1 cellular context compared by ENCODE assay signal in genomic region chr6:109308018-109308492, GRCh38.
A peak's percentile ranks its signal among the peaks of the same experiment; 100 is the strongest.
TF ChIP-seq lines count a peak whose summit lies in the region.

No MANE protein-coding gene starts in this region.

TF ChIP-seq in K562, 482 proteins besides CTCF, POLR2A, EP300 and RAD21 (continued from another document and continues in another):
- TF ChIP-seq ZFP91 (CRISPR knock-in tag; IDR thresholded peaks at IDR 0.05): no peak
- TF ChIP-seq IFI16 (CRISPR knock-in tag; IDR thresholded peaks at IDR 0.05): no peak
- TF ChIP-seq FOXA1 (IDR thresholded peaks at IDR 0.05; ENCODE audit: borderline replicate concordance): no peak
- peak; percentile 28; the same call in 1 of the 2 replicates for TF ChIP-seq SMARCC2 (IDR thresholded peaks at IDR 0.05; ENCODE audit: low read depth)
- TF ChIP-seq ZNF124 (CRISPR knock-in tag; IDR thresholded peaks at IDR 0.05): no peak
- TF ChIP-seq, protein P1, sequence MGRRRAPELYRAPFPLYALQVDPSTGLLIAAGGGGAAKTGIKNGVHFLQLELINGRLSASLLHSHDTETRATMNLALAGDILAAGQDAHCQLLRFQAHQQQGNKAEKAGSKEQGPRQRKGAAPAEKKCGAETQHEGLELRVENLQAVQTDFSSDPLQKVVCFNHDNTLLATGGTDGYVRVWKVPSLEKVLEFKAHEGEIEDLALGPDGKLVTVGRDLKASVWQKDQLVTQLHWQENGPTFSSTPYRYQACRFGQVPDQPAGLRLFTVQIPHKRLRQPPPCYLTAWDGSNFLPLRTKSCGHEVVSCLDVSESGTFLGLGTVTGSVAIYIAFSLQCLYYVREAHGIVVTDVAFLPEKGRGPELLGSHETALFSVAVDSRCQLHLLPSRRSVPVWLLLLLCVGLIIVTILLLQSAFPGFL (CRISPR knock-in tag; IDR thresholded peaks at IDR 0.05): no peak
- no peak for TF ChIP-seq ZNF696 (CRISPR knock-in tag; conservative IDR thresholded peaks at IDR 0.05)
- TF ChIP-seq ZNF282 (CRISPR knock-in tag; IDR thresholded peaks at IDR 0.05): no peak
- TF ChIP-seq HMGXB4 (CRISPR knock-in tag; IDR thresholded peaks at IDR 0.05): no peak
- no peak for TF ChIP-seq STAT5B (CRISPR knock-in tag; IDR thresholded peaks at IDR 0.05)
- TF ChIP-seq PTBP1 (IDR thresholded peaks at IDR 0.05; ENCODE audit: low read depth, low read length): no peak
- TF ChIP-seq ZNF24 (IDR thresholded peaks at IDR 0.05): no peak
- TF ChIP-seq NFE2L1 (tag; IDR thresholded peaks at IDR 0.05; ENCODE audit: borderline replicate concordance, low read depth): peak; percentile 30; the same call in 1 of the 2 replicates
- no peak for TF ChIP-seq ZC3H8 (IDR thresholded peaks at IDR 0.05)
- no peak for TF ChIP-seq XRCC3 (IDR thresholded peaks at IDR 0.05)
- TF ChIP-seq HDAC6 (IDR thresholded peaks at IDR 0.05; ENCODE audit: low read depth, low read length): no peak
- TF ChIP-seq RREB1 (CRISPR knock-in tag; IDR thresholded peaks at IDR 0.05): peak; percentile 93; the same call in 1 of the 2 replicates
- TF ChIP-seq SAFB (IDR thresholded peaks at IDR 0.05; ENCODE audit: borderline replicate concordance, low read depth, low read length): no peak
- TF ChIP-seq TEAD2 (tag; IDR thresholded peaks at IDR 0.05): peak; percentile 73; the same call in 1 of the 2 replicates
- TF ChIP-seq ATF7 (IDR thresholded peaks at IDR 0.05): peak; percentile 60; the same call in 1 of the 2 replicates
- no peak for TF ChIP-seq KAT8 (IDR thresholded peaks at IDR 0.05; ENCODE audit: low read depth)
- no peak for TF ChIP-seq SRSF7 (optimal IDR thresholded peaks at IDR 0.05; ENCODE audit: low read depth, low read length)
- TF ChIP-seq KAT7 (CRISPR knock-in tag; IDR thresholded peaks at IDR 0.05; ENCODE audit: borderline replicate concordance): no peak
- no peak for TF ChIP-seq SMARCA5 (IDR thresholded peaks at IDR 0.05)
- peak; percentile 50 to 89; a peak in 3 of 4 replicates for TF ChIP-seq TBL1XR1 (IDR thresholded peaks at IDR 0.05; ENCODE audit: low read length in 2 of 2)
- TF ChIP-seq TCF7L2 (IDR thresholded peaks at IDR 0.05; ENCODE audit: low read depth, low read length): no peak
- TF ChIP-seq RBFOX2 (IDR thresholded peaks at IDR 0.05; ENCODE audit: low read depth, low read length): no peak
- no peak for TF ChIP-seq ARID2 (IDR thresholded peaks at IDR 0.05)
- TF ChIP-seq MCM3 (IDR thresholded peaks at IDR 0.05): no peak
- no peak for TF ChIP-seq ZSCAN32 (CRISPR knock-in tag; IDR thresholded peaks at IDR 0.05)
- TF ChIP-seq, protein P2, sequence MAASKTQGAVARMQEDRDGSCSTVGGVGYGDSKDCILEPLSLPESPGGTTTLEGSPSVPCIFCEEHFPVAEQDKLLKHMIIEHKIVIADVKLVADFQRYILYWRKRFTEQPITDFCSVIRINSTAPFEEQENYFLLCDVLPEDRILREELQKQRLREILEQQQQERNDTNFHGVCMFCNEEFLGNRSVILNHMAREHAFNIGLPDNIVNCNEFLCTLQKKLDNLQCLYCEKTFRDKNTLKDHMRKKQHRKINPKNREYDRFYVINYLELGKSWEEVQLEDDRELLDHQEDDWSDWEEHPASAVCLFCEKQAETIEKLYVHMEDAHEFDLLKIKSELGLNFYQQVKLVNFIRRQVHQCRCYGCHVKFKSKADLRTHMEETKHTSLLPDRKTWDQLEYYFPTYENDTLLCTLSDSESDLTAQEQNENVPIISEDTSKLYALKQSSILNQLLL (CRISPR knock-in tag; IDR thresholded peaks at IDR 0.05; ENCODE audit: borderline replicate concordance): no peak
- no peak for TF ChIP-seq FOS (IDR thresholded peaks at IDR 0.05; ENCODE audit: extremely low read depth, insufficient read length)
- TF ChIP-seq, protein P3, sequence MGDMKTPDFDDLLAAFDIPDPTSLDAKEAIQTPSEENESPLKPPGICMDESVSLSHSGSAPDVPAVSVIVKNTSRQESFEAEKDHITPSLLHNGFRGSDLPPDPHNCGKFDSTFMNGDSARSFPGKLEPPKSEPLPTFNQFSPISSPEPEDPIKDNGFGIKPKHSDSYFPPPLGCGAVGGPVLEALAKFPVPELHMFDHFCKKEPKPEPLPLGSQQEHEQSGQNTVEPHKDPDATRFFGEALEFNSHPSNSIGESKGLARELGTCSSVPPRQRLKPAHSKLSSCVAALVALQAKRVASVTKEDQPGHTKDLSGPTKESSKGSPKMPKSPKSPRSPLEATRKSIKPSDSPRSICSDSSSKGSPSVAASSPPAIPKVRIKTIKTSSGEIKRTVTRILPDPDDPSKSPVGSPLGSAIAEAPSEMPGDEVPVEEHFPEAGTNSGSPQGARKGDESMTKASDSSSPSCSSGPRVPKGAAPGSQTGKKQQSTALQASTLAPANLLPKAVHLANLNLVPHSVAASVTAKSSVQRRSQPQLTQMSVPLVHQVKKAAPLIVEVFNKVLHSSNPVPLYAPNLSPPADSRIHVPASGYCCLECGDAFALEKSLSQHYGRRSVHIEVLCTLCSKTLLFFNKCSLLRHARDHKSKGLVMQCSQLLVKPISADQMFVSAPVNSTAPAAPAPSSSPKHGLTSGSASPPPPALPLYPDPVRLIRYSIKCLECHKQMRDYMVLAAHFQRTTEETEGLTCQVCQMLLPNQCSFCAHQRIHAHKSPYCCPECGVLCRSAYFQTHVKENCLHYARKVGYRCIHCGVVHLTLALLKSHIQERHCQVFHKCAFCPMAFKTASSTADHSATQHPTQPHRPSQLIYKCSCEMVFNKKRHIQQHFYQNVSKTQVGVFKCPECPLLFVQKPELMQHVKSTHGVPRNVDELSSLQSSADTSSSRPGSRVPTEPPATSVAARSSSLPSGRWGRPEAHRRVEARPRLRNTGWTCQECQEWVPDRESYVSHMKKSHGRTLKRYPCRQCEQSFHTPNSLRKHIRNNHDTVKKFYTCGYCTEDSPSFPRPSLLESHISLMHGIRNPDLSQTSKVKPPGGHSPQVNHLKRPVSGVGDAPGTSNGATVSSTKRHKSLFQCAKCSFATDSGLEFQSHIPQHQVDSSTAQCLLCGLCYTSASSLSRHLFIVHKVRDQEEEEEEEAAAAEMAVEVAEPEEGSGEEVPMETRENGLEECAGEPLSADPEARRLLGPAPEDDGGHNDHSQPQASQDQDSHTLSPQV (IDR thresholded peaks at IDR 0.05): peak; percentile 96
- TF ChIP-seq HNRNPLL (IDR thresholded peaks at IDR 0.05; ENCODE audit: low read depth, low read length, poor library complexity, severe bottlenecking): no peak
- no peak for TF ChIP-seq KLF10 (CRISPR knock-in tag; IDR thresholded peaks at IDR 0.05)
- no peak for TF ChIP-seq ZNF778 (CRISPR knock-in tag; IDR thresholded peaks at IDR 0.05)
- peak in 1 of 3 experiments; percentile 58; a peak in 1 of 6 replicates for TF ChIP-seq ZBTB11 (CRISPR knock-in tag; IDR thresholded peaks at IDR 0.05)
- peak; percentile 77 for TF ChIP-seq HDAC8 (tag; IDR thresholded peaks at IDR 0.05)
- no peak for TF ChIP-seq MIER1 (IDR thresholded peaks at IDR 0.05; ENCODE audit: low read depth)
- no peak for TF ChIP-seq ESRRB (CRISPR knock-in tag; IDR thresholded peaks at IDR 0.05; ENCODE audit: borderline replicate concordance)
- no peak for TF ChIP-seq MAFF (IDR thresholded peaks at IDR 0.05; ENCODE audit: low read length)
- TF ChIP-seq ZNF121 (CRISPR knock-in tag; conservative IDR thresholded peaks at IDR 0.05): no peak
- TF ChIP-seq FOXK1 (CRISPR knock-in tag; IDR thresholded peaks at IDR 0.05; ENCODE audit: borderline replicate concordance): no peak
- no peak for TF ChIP-seq RFX5 (IDR thresholded peaks at IDR 0.05; ENCODE audit: low read depth, low read length)
- TF ChIP-seq FOXO4 (CRISPR knock-in tag; IDR thresholded peaks at IDR 0.05): no peak
- TF ChIP-seq ARID1B (IDR thresholded peaks at IDR 0.05): peak; percentile 85
- no peak for TF ChIP-seq ZNF232 (CRISPR knock-in tag; IDR thresholded peaks at IDR 0.05)
- TF ChIP-seq DIDO1 (tag; IDR thresholded peaks at IDR 0.05; ENCODE audit: low read depth): no peak
- TF ChIP-seq SRSF9 (IDR thresholded peaks at IDR 0.05; ENCODE audit: borderline replicate concordance, low read depth, low read length): no peak
